1 cellular context compared by ENCODE assay signal in the genomic region with DNA sequence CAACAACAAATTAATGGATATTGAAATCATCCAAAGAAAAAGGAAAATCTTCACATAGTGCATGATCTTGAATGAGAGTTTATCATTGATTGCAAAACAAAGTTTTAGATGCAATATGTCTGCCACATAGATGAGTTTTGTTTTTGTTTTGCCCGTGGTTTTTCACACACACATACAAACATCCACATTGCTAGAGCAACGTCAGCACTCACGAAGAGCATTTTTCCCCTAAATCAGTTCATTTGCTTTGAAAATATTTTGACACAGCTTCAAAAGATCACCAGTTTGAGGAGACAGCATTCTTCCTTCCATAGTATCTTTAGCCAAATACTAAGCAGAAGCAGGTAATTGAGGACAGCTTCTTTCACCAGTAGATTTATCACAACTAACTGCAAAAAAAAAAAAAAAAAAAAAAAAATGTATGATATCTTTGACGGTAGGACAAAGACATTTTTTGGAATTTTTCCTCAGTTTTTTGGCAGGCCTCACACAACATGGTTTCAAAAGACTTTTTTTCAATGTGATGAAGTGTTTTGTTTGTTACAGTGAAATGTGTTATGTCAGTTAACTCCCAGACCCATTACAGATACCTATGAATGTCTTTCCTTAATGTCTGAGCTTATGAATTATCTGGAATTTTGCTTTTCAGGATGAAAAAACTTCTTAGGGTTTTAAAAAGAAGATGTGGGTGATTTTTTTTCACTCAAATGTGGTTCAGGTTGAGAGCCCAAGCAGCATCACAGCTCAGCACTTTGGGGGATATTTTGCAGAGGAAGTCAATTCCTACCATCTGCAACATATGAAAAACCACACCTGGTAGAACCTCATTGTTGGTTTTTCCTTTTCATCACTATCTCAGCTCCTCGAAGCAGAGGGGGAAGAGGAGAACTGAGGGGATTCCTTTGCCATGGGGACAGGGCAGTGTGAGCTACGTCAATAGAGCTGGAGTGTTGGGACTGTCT.
TF ChIP-seq lines count a peak whose summit lies in the region.

No MANE protein-coding gene starts in this region.

TF ChIP-seq in IMR-90, 13 proteins besides CTCF, POLR2A, EP300 and RAD21:
- TF ChIP-seq CEBPB (IDR thresholded peaks at IDR 0.05; ENCODE audit: low read depth, low read length), result no peak
- no peak for TF ChIP-seq BHLHE40 (IDR thresholded peaks at IDR 0.05; ENCODE audit: low read depth, low read length)
- no peak for TF ChIP-seq RCOR1 (IDR thresholded peaks at IDR 0.05; ENCODE audit: insufficient replicate concordance, low read length)
- no peak for TF ChIP-seq CHD1 (IDR thresholded peaks at IDR 0.05; ENCODE audit: low read depth, low read length)
- TF ChIP-seq SMC3 (IDR thresholded peaks at IDR 0.05; ENCODE audit: low read depth, low read length), result no peak
- TF ChIP-seq FOS (IDR thresholded peaks at IDR 0.05; ENCODE audit: low read depth, low read length), result no peak
- TF ChIP-seq NFE2L2 (IDR thresholded peaks at IDR 0.05; ENCODE audit: low read depth, low read length), result no peak
- TF ChIP-seq RFX5 (IDR thresholded peaks at IDR 0.05; ENCODE audit: low read depth, low read length), result no peak
- TF ChIP-seq, protein P1, sequence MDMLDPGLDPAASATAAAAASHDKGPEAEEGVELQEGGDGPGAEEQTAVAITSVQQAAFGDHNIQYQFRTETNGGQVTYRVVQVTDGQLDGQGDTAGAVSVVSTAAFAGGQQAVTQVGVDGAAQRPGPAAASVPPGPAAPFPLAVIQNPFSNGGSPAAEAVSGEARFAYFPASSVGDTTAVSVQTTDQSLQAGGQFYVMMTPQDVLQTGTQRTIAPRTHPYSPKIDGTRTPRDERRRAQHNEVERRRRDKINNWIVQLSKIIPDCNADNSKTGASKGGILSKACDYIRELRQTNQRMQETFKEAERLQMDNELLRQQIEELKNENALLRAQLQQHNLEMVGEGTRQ (IDR thresholded peaks at IDR 0.05; ENCODE audit: low read depth, low read length), result no peak
- TF ChIP-seq, protein P2, sequence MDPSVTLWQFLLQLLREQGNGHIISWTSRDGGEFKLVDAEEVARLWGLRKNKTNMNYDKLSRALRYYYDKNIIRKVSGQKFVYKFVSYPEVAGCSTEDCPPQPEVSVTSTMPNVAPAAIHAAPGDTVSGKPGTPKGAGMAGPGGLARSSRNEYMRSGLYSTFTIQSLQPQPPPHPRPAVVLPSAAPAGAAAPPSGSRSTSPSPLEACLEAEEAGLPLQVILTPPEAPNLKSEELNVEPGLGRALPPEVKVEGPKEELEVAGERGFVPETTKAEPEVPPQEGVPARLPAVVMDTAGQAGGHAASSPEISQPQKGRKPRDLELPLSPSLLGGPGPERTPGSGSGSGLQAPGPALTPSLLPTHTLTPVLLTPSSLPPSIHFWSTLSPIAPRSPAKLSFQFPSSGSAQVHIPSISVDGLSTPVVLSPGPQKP (IDR thresholded peaks at IDR 0.05; ENCODE audit: borderline replicate concordance, low read depth, low read length), result no peak
- no peak for TF ChIP-seq MXI1 (IDR thresholded peaks at IDR 0.05; ENCODE audit: borderline replicate concordance, low read depth, low read length)
- TF ChIP-seq MAFK (IDR thresholded peaks at IDR 0.05; ENCODE audit: low read depth, low read length), result no peak
- no peak for TF ChIP-seq MAZ (IDR thresholded peaks at IDR 0.05; ENCODE audit: borderline replicate concordance, low read depth, low read length)
TF ChIP-seq in IMR-90: peak in this region for 0.
